1 cellular context compared by ENCODE assay signal in the genomic region with DNA sequence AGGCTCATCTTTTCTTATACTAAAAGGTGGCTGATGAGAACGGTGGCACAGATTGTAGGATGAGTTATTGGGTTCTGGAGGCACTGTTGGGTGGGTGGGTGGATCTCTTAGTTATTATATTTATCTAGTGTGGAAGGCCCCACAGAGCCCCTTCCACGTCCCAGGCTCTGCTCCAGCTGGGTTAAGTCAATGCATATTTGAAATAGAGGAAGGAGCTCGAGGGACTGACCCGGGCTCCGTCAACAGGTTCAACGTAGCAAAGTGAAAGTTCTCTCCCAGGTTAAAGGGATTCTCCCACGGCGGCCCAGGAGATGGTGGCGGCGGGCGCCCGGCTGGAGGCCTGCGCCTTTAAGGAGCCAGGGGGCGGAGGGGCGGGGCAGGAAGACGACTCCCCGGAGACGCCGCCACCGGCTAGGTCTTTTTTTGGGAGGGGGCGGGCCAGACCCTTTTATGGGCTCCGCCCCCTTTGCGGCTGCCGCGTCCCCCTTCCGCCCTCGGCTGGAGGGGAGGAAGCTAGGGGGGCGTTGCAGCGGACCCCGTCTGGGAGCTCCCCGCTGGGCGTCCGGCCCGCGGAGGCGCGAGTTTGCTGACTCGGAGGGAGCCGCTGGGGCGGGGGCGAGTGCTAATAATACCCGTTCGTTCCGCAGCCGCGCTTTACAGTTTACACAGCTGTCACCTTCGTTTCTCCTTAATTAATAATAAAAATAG.
TF ChIP-seq lines count a peak whose summit lies in the region.

No MANE protein-coding gene starts in this region.

TF ChIP-seq in HepG2, 621 proteins besides CTCF, POLR2A, EP300 and RAD21 (continues in another document):
- no peak for TF ChIP-seq SAFB2 (CRISPR knock-in tag; IDR thresholded peaks at IDR 0.05; ENCODE audit: borderline replicate concordance, low read depth)
- no peak for TF ChIP-seq ZNF382 (CRISPR knock-in tag; IDR thresholded peaks at IDR 0.05; ENCODE audit: borderline replicate concordance)
- TF ChIP-seq LCORL (IDR thresholded peaks at IDR 0.05), result no peak
- TF ChIP-seq LCORL (CRISPR knock-in tag; IDR thresholded peaks at IDR 0.05), result peak; percentile 84
- TF ChIP-seq, protein P1, sequence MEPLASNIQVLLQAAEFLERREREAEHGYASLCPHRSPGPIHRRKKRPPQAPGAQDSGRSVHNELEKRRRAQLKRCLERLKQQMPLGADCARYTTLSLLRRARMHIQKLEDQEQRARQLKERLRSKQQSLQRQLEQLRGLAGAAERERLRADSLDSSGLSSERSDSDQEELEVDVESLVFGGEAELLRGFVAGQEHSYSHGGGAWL (CRISPR knock-in tag; IDR thresholded peaks at IDR 0.05), result peak; percentile 22; the same call in 1 of the 2 replicates
- TF ChIP-seq ZNF768 (CRISPR knock-in tag; IDR thresholded peaks at IDR 0.05), result peak; percentile 35; the same call in 1 of the 2 replicates
- TF ChIP-seq, protein P2, sequence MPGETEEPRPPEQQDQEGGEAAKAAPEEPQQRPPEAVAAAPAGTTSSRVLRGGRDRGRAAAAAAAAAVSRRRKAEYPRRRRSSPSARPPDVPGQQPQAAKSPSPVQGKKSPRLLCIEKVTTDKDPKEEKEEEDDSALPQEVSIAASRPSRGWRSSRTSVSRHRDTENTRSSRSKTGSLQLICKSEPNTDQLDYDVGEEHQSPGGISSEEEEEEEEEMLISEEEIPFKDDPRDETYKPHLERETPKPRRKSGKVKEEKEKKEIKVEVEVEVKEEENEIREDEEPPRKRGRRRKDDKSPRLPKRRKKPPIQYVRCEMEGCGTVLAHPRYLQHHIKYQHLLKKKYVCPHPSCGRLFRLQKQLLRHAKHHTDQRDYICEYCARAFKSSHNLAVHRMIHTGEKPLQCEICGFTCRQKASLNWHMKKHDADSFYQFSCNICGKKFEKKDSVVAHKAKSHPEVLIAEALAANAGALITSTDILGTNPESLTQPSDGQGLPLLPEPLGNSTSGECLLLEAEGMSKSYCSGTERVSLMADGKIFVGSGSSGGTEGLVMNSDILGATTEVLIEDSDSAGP (CRISPR knock-in tag; IDR thresholded peaks at IDR 0.05; ENCODE audit: borderline replicate concordance), result peak; percentile 100
- peak; percentile 54; the same call in 1 of the 2 replicates for TF ChIP-seq ZKSCAN1 (IDR thresholded peaks at IDR 0.05; ENCODE audit: low read length)
- TF ChIP-seq NCOR1 (IDR thresholded peaks at IDR 0.05; ENCODE audit: borderline replicate concordance, low read length), result peak; percentile 56; the same call in 1 of the 2 replicates
- TF ChIP-seq NFIC (IDR thresholded peaks at IDR 0.05; ENCODE audit: low read length), result no peak
- TF ChIP-seq MIER3 (CRISPR knock-in tag; IDR thresholded peaks at IDR 0.05; ENCODE audit: borderline replicate concordance), result peak; percentile 47; the same call in 1 of the 2 replicates
- TF ChIP-seq BORCS8-MEF2B (CRISPR knock-in tag; IDR thresholded peaks at IDR 0.05), result no peak
- TF ChIP-seq MAFF (IDR thresholded peaks at IDR 0.05; ENCODE audit: low read depth, low read length), result 0 out of 2 replicates have a peak, but pooled peaks have one; percentile 6
- TF ChIP-seq, protein P3, sequence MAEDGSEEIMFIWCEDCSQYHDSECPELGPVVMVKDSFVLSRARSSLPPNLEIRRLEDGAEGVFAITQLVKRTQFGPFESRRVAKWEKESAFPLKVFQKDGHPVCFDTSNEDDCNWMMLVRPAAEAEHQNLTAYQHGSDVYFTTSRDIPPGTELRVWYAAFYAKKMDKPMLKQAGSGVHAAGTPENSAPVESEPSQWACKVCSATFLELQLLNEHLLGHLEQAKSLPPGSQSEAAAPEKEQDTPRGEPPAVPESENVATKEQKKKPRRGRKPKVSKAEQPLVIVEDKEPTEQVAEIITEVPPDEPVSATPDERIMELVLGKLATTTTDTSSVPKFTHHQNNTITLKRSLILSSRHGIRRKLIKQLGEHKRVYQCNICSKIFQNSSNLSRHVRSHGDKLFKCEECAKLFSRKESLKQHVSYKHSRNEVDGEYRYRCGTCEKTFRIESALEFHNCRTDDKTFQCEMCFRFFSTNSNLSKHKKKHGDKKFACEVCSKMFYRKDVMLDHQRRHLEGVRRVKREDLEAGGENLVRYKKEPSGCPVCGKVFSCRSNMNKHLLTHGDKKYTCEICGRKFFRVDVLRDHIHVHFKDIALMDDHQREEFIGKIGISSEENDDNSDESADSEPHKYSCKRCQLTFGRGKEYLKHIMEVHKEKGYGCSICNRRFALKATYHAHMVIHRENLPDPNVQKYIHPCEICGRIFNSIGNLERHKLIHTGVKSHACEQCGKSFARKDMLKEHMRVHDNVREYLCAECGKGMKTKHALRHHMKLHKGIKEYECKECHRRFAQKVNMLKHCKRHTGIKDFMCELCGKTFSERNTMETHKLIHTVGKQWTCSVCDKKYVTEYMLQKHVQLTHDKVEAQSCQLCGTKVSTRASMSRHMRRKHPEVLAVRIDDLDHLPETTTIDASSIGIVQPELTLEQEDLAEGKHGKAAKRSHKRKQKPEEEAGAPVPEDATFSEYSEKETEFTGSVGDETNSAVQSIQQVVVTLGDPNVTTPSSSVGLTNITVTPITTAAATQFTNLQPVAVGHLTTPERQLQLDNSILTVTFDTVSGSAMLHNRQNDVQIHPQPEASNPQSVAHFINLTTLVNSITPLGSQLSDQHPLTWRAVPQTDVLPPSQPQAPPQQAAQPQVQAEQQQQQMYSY (CRISPR knock-in tag; IDR thresholded peaks at IDR 0.05), result peak; percentile 48
- TF ChIP-seq ETV5 (CRISPR knock-in tag; IDR thresholded peaks at IDR 0.05; ENCODE audit: borderline replicate concordance), result peak; percentile 63; the same call in 1 of the 2 replicates
- peak; percentile 71; the same call in 1 of the 2 replicates for TF ChIP-seq SIN3A (IDR thresholded peaks at IDR 0.05; ENCODE audit: borderline replicate concordance, low read depth, low read length)
- no peak for TF ChIP-seq SP1 (IDR thresholded peaks at IDR 0.05)
- TF ChIP-seq SP1 (CRISPR knock-in tag; IDR thresholded peaks at IDR 0.05), result 0 out of 2 replicates have a peak, but pooled peaks have one; percentile 32
- peak; percentile 69 for TF ChIP-seq KAT8 (CRISPR knock-in tag; IDR thresholded peaks at IDR 0.05)
- no peak for TF ChIP-seq HOXA3 (CRISPR knock-in tag; IDR thresholded peaks at IDR 0.05)
- TF ChIP-seq, protein P4, sequence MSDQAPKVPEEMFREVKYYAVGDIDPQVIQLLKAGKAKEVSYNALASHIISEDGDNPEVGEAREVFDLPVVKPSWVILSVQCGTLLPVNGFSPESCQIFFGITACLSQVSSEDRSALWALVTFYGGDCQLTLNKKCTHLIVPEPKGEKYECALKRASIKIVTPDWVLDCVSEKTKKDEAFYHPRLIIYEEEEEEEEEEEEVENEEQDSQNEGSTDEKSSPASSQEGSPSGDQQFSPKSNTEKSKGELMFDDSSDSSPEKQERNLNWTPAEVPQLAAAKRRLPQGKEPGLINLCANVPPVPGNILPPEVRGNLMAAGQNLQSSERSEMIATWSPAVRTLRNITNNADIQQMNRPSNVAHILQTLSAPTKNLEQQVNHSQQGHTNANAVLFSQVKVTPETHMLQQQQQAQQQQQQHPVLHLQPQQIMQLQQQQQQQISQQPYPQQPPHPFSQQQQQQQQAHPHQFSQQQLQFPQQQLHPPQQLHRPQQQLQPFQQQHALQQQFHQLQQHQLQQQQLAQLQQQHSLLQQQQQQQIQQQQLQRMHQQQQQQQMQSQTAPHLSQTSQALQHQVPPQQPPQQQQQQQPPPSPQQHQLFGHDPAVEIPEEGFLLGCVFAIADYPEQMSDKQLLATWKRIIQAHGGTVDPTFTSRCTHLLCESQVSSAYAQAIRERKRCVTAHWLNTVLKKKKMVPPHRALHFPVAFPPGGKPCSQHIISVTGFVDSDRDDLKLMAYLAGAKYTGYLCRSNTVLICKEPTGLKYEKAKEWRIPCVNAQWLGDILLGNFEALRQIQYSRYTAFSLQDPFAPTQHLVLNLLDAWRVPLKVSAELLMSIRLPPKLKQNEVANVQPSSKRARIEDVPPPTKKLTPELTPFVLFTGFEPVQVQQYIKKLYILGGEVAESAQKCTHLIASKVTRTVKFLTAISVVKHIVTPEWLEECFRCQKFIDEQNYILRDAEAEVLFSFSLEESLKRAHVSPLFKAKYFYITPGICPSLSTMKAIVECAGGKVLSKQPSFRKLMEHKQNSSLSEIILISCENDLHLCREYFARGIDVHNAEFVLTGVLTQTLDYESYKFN (CRISPR knock-in tag; conservative IDR thresholded peaks at IDR 0.05), result peak; percentile 30; the same call in 1 of the 2 replicates
- TF ChIP-seq ASH2L (IDR thresholded peaks at IDR 0.05; ENCODE audit: insufficient read length, low read depth, low read length), result peak; percentile 65
- TF ChIP-seq HNRNPH1 (optimal IDR thresholded peaks at IDR 0.05; ENCODE audit: low read depth, low read length), result no peak
- TF ChIP-seq SALL1 (CRISPR knock-in tag; IDR thresholded peaks at IDR 0.05), result peak; percentile 10; the same call in 1 of the 2 replicates
- TF ChIP-seq HDAC1 (CRISPR knock-in tag; IDR thresholded peaks at IDR 0.05), result no peak; the same call in none of the 2 replicates
- TF ChIP-seq, protein P5, sequence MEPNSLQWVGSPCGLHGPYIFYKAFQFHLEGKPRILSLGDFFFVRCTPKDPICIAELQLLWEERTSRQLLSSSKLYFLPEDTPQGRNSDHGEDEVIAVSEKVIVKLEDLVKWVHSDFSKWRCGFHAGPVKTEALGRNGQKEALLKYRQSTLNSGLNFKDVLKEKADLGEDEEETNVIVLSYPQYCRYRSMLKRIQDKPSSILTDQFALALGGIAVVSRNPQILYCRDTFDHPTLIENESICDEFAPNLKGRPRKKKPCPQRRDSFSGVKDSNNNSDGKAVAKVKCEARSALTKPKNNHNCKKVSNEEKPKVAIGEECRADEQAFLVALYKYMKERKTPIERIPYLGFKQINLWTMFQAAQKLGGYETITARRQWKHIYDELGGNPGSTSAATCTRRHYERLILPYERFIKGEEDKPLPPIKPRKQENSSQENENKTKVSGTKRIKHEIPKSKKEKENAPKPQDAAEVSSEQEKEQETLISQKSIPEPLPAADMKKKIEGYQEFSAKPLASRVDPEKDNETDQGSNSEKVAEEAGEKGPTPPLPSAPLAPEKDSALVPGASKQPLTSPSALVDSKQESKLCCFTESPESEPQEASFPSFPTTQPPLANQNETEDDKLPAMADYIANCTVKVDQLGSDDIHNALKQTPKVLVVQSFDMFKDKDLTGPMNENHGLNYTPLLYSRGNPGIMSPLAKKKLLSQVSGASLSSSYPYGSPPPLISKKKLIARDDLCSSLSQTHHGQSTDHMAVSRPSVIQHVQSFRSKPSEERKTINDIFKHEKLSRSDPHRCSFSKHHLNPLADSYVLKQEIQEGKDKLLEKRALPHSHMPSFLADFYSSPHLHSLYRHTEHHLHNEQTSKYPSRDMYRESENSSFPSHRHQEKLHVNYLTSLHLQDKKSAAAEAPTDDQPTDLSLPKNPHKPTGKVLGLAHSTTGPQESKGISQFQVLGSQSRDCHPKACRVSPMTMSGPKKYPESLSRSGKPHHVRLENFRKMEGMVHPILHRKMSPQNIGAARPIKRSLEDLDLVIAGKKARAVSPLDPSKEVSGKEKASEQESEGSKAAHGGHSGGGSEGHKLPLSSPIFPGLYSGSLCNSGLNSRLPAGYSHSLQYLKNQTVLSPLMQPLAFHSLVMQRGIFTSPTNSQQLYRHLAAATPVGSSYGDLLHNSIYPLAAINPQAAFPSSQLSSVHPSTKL (CRISPR knock-in tag; IDR thresholded peaks at IDR 0.05), result peak; percentile 39; the same call in 1 of the 2 replicates
- TF ChIP-seq ERF (CRISPR knock-in tag; IDR thresholded peaks at IDR 0.05), result peak; percentile 19; the same call in 1 of the 2 replicates
- no peak; the same call in 1 of the 2 replicates for TF ChIP-seq YEATS4 (CRISPR knock-in tag; IDR thresholded peaks at IDR 0.05; ENCODE audit: borderline replicate concordance)
- TF ChIP-seq, protein P6, sequence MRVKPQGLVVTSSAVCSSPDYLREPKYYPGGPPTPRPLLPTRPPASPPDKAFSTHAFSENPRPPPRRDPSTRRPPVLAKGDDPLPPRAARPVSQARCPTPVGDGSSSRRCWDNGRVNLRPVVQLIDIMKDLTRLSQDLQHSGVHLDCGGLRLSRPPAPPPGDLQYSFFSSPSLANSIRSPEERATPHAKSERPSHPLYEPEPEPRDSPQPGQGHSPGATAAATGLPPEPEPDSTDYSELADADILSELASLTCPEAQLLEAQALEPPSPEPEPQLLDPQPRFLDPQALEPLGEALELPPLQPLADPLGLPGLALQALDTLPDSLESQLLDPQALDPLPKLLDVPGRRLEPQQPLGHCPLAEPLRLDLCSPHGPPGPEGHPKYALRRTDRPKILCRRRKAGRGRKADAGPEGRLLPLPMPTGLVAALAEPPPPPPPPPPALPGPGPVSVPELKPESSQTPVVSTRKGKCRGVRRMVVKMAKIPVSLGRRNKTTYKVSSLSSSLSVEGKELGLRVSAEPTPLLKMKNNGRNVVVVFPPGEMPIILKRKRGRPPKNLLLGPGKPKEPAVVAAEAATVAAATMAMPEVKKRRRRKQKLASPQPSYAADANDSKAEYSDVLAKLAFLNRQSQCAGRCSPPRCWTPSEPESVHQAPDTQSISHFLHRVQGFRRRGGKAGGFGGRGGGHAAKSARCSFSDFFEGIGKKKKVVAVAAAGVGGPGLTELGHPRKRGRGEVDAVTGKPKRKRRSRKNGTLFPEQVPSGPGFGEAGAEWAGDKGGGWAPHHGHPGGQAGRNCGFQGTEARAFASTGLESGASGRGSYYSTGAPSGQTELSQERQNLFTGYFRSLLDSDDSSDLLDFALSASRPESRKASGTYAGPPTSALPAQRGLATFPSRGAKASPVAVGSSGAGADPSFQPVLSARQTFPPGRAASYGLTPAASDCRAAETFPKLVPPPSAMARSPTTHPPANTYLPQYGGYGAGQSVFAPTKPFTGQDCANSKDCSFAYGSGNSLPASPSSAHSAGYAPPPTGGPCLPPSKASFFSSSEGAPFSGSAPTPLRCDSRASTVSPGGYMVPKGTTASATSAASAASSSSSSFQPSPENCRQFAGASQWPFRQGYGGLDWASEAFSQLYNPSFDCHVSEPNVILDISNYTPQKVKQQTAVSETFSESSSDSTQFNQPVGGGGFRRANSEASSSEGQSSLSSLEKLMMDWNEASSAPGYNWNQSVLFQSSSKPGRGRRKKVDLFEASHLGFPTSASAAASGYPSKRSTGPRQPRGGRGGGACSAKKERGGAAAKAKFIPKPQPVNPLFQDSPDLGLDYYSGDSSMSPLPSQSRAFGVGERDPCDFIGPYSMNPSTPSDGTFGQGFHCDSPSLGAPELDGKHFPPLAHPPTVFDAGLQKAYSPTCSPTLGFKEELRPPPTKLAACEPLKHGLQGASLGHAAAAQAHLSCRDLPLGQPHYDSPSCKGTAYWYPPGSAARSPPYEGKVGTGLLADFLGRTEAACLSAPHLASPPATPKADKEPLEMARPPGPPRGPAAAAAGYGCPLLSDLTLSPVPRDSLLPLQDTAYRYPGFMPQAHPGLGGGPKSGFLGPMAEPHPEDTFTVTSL (CRISPR knock-in tag; IDR thresholded peaks at IDR 0.05; ENCODE audit: borderline replicate concordance), result peak; percentile 24; the same call in 1 of the 2 replicates
- TF ChIP-seq, protein P7, sequence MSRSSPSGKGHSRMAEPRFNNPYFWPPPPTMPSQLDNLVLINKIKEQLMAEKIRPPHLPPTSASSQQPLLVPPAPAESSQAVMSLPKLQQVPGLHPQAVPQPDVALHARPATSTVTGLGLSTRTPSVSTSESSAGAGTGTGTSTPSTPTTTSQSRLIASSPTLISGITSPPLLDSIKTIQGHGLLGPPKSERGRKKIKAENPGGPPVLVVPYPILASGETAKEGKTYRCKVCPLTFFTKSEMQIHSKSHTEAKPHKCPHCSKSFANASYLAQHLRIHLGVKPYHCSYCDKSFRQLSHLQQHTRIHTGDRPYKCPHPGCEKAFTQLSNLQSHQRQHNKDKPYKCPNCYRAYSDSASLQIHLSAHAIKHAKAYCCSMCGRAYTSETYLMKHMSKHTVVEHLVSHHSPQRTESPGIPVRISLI (CRISPR knock-in tag; IDR thresholded peaks at IDR 0.05; ENCODE audit: borderline replicate concordance), result peak; percentile 73; the same call in 1 of the 2 replicates
- TF ChIP-seq AGO2 (optimal IDR thresholded peaks at IDR 0.05; ENCODE audit: low read depth, low read length), result peak; percentile 47
- TF ChIP-seq ZNF614 (CRISPR knock-in tag; IDR thresholded peaks at IDR 0.05; ENCODE audit: borderline replicate concordance), result peak; percentile 19; the same call in 1 of the 2 replicates
- no peak for TF ChIP-seq ZNF619 (CRISPR knock-in tag; IDR thresholded peaks at IDR 0.05)
- TF ChIP-seq GABPB1 (CRISPR knock-in tag; IDR thresholded peaks at IDR 0.05), result peak; percentile 87
- TF ChIP-seq ZNF772 (CRISPR knock-in tag; IDR thresholded peaks at IDR 0.05), result 0 out of 2 replicates have a peak, but pooled peaks have one; percentile 23
